ENCODE assay signal across 14 cellular contexts in genomic region chr10:36182059-36182654, GRCh38.
A peak's percentile ranks its signal among the peaks of the same experiment; 100 is the strongest.
DNase-seq lines count a peak whose midpoint lies in the region; ATAC-seq, FAIRE-seq and TF ChIP-seq lines count a peak whose summit lies in the region.
"Had no signal": no experiment of that assay in that cellular context is flagged by ENCODE, and none has a peak within 500 bp of the region (broad histone marks: within the 10 kb centered on the region; RNA-seq: fewer than 3 reads in every experiment).

No MANE protein-coding gene starts in this region.

- no peak overlapping the region for H3K4me3 ChIP-seq in endothelial cell of umbilical vein (replicated peaks in 1 of 3; ENCODE audit: insufficient read depth in 1 of 3, low read depth in 1 of 3, low read length in 3 of 3)
- H3K4me3 ChIP-seq in right lobe of liver: no peak overlapping the region
- H3K4me3 ChIP-seq in smooth muscle cell: no peak overlapping the region
- H3K4me3 ChIP-seq in small intestine (ENCODE audit: low read depth in 1 of 2, low read length in 2 of 2): no peak overlapping the region

- H2AFZ ChIP-seq in endothelial cell of umbilical vein (ENCODE audit: low read depth, low read length): peak overlapping the region; percentile 82
- peak overlapping the region; percentile 69 for H2AFZ ChIP-seq in smooth muscle cell (ENCODE audit: low read depth)

- H3K4me1 ChIP-seq in endothelial cell of umbilical vein (ENCODE audit: control insufficient read depth, extremely low read depth, insufficient read depth, low read length) (peaks cover 15% of the 10 kb centered on the region), right lobe of liver (peaks cover 0 to 7% (median 0%) of the 10 kb centered on the region in 4 donors), smooth muscle cell (ENCODE audit: low read depth) (peaks cover 5% of the 10 kb centered on the region), small intestine (ENCODE audit: control insufficient read depth in 2 of 2, insufficient read depth in 1 of 2, low read depth in 1 of 2, low read length in 1 of 2) (no peaks in the 10 kb centered on the region)

- no peak overlapping the region for H3K9ac ChIP-seq in endothelial cell of umbilical vein (replicated peaks; ENCODE audit: extremely low read depth, insufficient read depth, low read length)
- no peak overlapping the region for H3K9ac ChIP-seq in smooth muscle cell (ENCODE audit: low read depth)

- H4K20me1 ChIP-seq in endothelial cell of umbilical vein (replicated peaks; ENCODE audit: control insufficient read depth, extremely low read depth, insufficient read depth, low read length) (no peaks in the 10 kb centered on the region), smooth muscle cell (ENCODE audit: low read depth) (no peaks in the 10 kb centered on the region)

- no peaks in the 10 kb centered on the region for H3K9me1 ChIP-seq in endothelial cell of umbilical vein (replicated peaks; ENCODE audit: control insufficient read depth, extremely low read depth, insufficient read depth, low read length)

- FAIRE-seq in endothelial cell of umbilical vein (lab: Jason Lieb, UNC) (no peak), small intestine (lab: Jason Lieb, UNC) (no peak)
- FAIRE-seq: HTR-8/SVneo had no signal

- WGBS in right lobe of liver (ENCODE audit: insufficient coverage, low coverage, low lambda C conversion rate, missing lambda C conversion rate): 51% methylated on average over 9 of the region's 9 CpGs
- WGBS in smooth muscle cell (ENCODE audit: low lambda C conversion rate): 89% methylated on average over 9 of the region's 9 CpGs
- WGBS in small intestine, 3 donors: 42 to 57% (median 48%) methylated on average over 9 of the region's 9 CpGs

- H3K36me3 ChIP-seq in endothelial cell of umbilical vein (ENCODE audit: control insufficient read depth in 2 of 2, extremely low read depth in 1 of 2, insufficient read depth in 2 of 2, low read length in 2 of 2) (no peaks in the 10 kb centered on the region), right lobe of liver (no peaks in the 10 kb centered on the region), smooth muscle cell (ENCODE audit: low read depth) (no peaks in the 10 kb centered on the region), small intestine (ENCODE audit: control insufficient read depth in 2 of 2, insufficient read depth in 2 of 2, low read length in 2 of 2) (no peaks in the 10 kb centered on the region)

- CTCF ChIA-PET in endothelial cell of umbilical vein (lab: Charles Lee): no interaction called here

- peak; percentile 47 for DNase-seq in RPMI7951 (ENCODE audit: low read depth)
- DNase-seq in endothelial cell of umbilical vein (ENCODE audit: low read depth, low spot score): peak; percentile 32
- no peak for DNase-seq in right lobe of liver
- DNase-seq in smooth muscle cell (lab: John Stamatoyannopoulos, UW; ENCODE audit: unreplicated experiment): no peak
- DNase-seq in small intestine: no peak
- DNase-seq: anterior cingulate cortex; H7; naive thymus-derived CD8-positive, alpha-beta T cell; NCI-H1694 treated with DMSO at 0.1 percent for 48 hours; stimulated activated CD4-positive, alpha-beta T cell treated with anti-CD3 and anti-CD28 coated beads, Interleukin-4, amount 100 ng/mL, for 1 hour had no signal

- ATAC-seq in right lobe of liver: peak; percentile 35 to 63 (median 42)
- ATAC-seq in GM18519 (IDR thresholded peaks at IDR 0.05; ENCODE audit: low FRiP score, unreplicated experiment): no peak
- no peak for ATAC-seq in HG03175 (IDR thresholded peaks at IDR 0.05; ENCODE audit: unreplicated experiment)
- ATAC-seq: activated CD4-positive, CD25-positive, alpha-beta regulatory T cell treated with anti-CD3 and anti-CD28 coated beads, Interleukin-2, amount 50 U/mL, for 24 hours; naive thymus-derived CD8-positive, alpha-beta T cell had no signal

- no peak overlapping the region for H3K4me2 ChIP-seq in endothelial cell of umbilical vein (ENCODE audit: insufficient read depth, low read length)
- no peak overlapping the region for H3K4me2 ChIP-seq in smooth muscle cell

- intact Hi-C loops in endothelial cell of umbilical vein (cut with micrococcal nuclease): no loop called here
- intact Hi-C loops in right lobe of liver (cut with DNase I): no loop called here

- BruUV-seq in endothelial cell of umbilical vein (replicated peaks; lab: Mats Ljungman, UMichigan): no TSS peak

- dilution Hi-C loops in endothelial cell of umbilical vein (cut with MboI; ENCODE audit: extremely low pct_ligation_motif_present, low sequenced_read_pairs): no loop called here

- H3K9me3 ChIP-seq in endothelial cell of umbilical vein (replicated peaks; ENCODE audit: control insufficient read depth, insufficient read depth, low read length) (no peaks in the 10 kb centered on the region), right lobe of liver (no peaks in the 10 kb centered on the region), smooth muscle cell (replicated peaks; ENCODE audit: low read depth) (no peaks in the 10 kb centered on the region), small intestine (ENCODE audit: control insufficient read depth, low read depth) (no peaks in the 10 kb centered on the region)

- H3F3A ChIP-seq in smooth muscle cell (ENCODE audit: low read depth): no peaks in the 10 kb centered on the region

- H3K27me3 ChIP-seq in endothelial cell of umbilical vein (ENCODE audit: control insufficient read depth in 2 of 2, insufficient read depth in 2 of 2, low read length in 2 of 2) (no peaks in the 10 kb centered on the region), right lobe of liver (no peaks in the 10 kb centered on the region), smooth muscle cell (ENCODE audit: low read depth) (no peaks in the 10 kb centered on the region), small intestine (ENCODE audit: control insufficient read depth in 2 of 2, insufficient read depth in 2 of 2, low read length in 2 of 2) (no peaks in the 10 kb centered on the region)

- no peak for TF ChIP-seq CTCF in endothelial cell of umbilical vein (IDR thresholded peaks at IDR 0.05; ENCODE audit: extremely low read depth in 1 of 2, insufficient read depth in 1 of 2, low read depth in 1 of 2, low read length in 2 of 2)
- no peak for TF ChIP-seq CTCF in right lobe of liver (IDR thresholded peaks at IDR 0.05)
- TF ChIP-seq CTCF in smooth muscle cell (IDR thresholded peaks at IDR 0.05; ENCODE audit: borderline replicate concordance, insufficient read depth, poor library complexity, severe bottlenecking): no peak

- TF ChIP-seq POLR2A in endothelial cell of umbilical vein (IDR thresholded peaks at IDR 0.05; ENCODE audit: low read depth, low read length) (no peak), right lobe of liver (IDR thresholded peaks at IDR 0.05) (no peak)

- no peak overlapping the region for H3K27ac ChIP-seq in endothelial cell of umbilical vein (ENCODE audit: insufficient read depth, low read depth, low read length)
- H3K27ac ChIP-seq in right lobe of liver: peak overlapping the region in 1 of 3 donors; percentile 61
- no peak overlapping the region for H3K27ac ChIP-seq in smooth muscle cell (ENCODE audit: low read depth)
- no peak overlapping the region for H3K27ac ChIP-seq in small intestine (ENCODE audit: low read depth in 1 of 2, low read length in 1 of 2)

- no peaks in the 10 kb centered on the region for H3K79me2 ChIP-seq in endothelial cell of umbilical vein (ENCODE audit: control insufficient read depth, insufficient read depth, low read length)
- H3K79me2 ChIP-seq in smooth muscle cell (ENCODE audit: low read depth): no peaks in the 10 kb centered on the region

- POLR2A ChIA-PET in endothelial cell of umbilical vein (lab: Charles Lee): interaction anchor here (0.6 kb wide), 1 partner anchor 54 kb away, joined by 3 read pairs; no protein-coding TSS in a partner anchor

TF ChIP-seq in endothelial cell of umbilical vein, 7 proteins besides CTCF, POLR2A, EP300 and RAD21:
- TF ChIP-seq MYC (IDR thresholded peaks at IDR 0.05; ENCODE audit: low read depth, low read length): no peak
- no peak for TF ChIP-seq JUN (IDR thresholded peaks at IDR 0.05; ENCODE audit: borderline replicate concordance, insufficient read depth, insufficient read length, low read depth)
- no peak for TF ChIP-seq POLR2AphosphoS5 (IDR thresholded peaks at IDR 0.05; ENCODE audit: insufficient read depth, low read depth, low read length)
- TF ChIP-seq FOS (IDR thresholded peaks at IDR 0.05; ENCODE audit: borderline replicate concordance, insufficient read depth, low read length): no peak
- TF ChIP-seq GATA2 (IDR thresholded peaks at IDR 0.05; ENCODE audit: insufficient read depth, insufficient read length, low read depth, low read length): no peak

Comparison
In these comparisons a context has a peak if more than half of its experiments do, and no peak if none do; other contexts are left out.
1. DNase-seq: peak in RPMI7951 (single experiment) and endothelial cell of umbilical vein (single experiment); none in right lobe of liver (0 of 3), smooth muscle cell (single experiment) and small intestine (single experiment).
2. ATAC-seq: peak in right lobe of liver (4 of 4); none in GM18519 (single experiment) and HG03175 (single experiment).